ENCODE assay signal across 8 cellular contexts in the genomic region with DNA sequence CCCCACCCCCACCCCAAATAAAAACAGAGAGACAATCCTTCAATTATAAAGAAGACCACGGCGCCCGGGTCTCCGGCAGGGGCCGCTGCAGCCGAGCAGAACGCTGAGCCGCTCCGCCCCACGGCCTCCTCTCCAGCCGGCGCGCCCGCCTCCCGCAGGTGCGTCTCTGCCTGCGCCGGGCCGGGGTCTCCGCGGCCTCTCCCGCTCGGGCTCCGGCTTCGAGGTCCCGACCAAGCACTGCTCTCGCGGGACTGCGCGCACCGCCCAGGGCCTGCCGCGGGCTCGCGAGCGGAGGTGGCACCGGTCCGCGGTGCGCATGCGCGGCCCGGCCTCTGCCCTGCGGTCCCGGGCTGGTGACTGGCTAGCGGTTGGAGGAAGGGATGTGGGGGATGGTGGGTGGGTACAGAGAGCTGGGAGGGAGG. TPM values are rescaled to one million over a fixed set of nuclear protein-coding genes. Genes with fewer than 3 reads are reported as not detected.
DNase-seq lines count a peak whose midpoint lies in the region; ATAC-seq and TF ChIP-seq lines count a peak whose summit lies in the region.

No MANE protein-coding gene starts in this region.

- ATAC-seq in HG02588 (IDR thresholded peaks at IDR 0.05; ENCODE audit: unreplicated experiment) (peak; percentile 86), SK-N-SH treated with all-trans-retinoic acid at 6 μM for 48 hours (peak; percentile 92), Right ventricle myocardium superior (ENCODE audit: poor library complexity) (peak; percentile 96)

- DNase-seq in GM12864 (ENCODE audit: low read depth), result peak; percentile 84
- peak; percentile 97 for DNase-seq in NB4 (ENCODE audit: low read depth)
- peak; percentile 96 for DNase-seq in activated naive CD8-positive, alpha-beta T cell treated with anti-CD3 and anti-CD28 coated beads for 36 hours
- peak; percentile 94 for DNase-seq in Right ventricle myocardium superior
- peak; percentile 79 to 80 for DNase-seq in tibial nerve (ENCODE audit: low spot score in 2 of 2)

- H2AFZ ChIP-seq in parathyroid adenoma, result peak overlapping the region; percentile 93

- H3K9ac ChIP-seq in parathyroid adenoma, result no peak overlapping the region

- H3K4me1 ChIP-seq in parathyroid adenoma (peaks cover 9% of the 10 kb centered on the region), tibial nerve (peaks cover 0 to 18% (median 3%) of the 10 kb centered on the region in 4 donors)

- H3K9me3 ChIP-seq in parathyroid adenoma (ENCODE audit: control insufficient read depth, low read length), result no peaks in the 10 kb centered on the region
- H3K9me3 ChIP-seq in tibial nerve, result no peaks in the 10 kb centered on the region

- peak overlapping the region; percentile 97 for H3K27ac Mint-ChIP-seq in activated naive CD8-positive, alpha-beta T cell treated with anti-CD3 and anti-CD28 coated beads for 36 hours

- H3K36me3 ChIP-seq in parathyroid adenoma (ENCODE audit: control insufficient read depth, insufficient read depth, low read length) (no peaks in the 10 kb centered on the region), tibial nerve (no peaks in the 10 kb centered on the region)

- H3K4me1 Mint-ChIP-seq in activated naive CD8-positive, alpha-beta T cell treated with anti-CD3 and anti-CD28 coated beads for 36 hours, result peaks cover 24% of the 10 kb centered on the region

- peak overlapping the region; percentile 97 for H3K4me2 ChIP-seq in parathyroid adenoma (ENCODE audit: low read length)

- no peaks in the 10 kb centered on the region for H3K27me3 Mint-ChIP-seq in activated naive CD8-positive, alpha-beta T cell treated with anti-CD3 and anti-CD28 coated beads for 36 hours

- H3K4me3 Mint-ChIP-seq in activated naive CD8-positive, alpha-beta T cell treated with anti-CD3 and anti-CD28 coated beads for 36 hours, result peak overlapping the region; percentile 90

- TF ChIP-seq CTCF in GM12864 (IDR thresholded peaks at IDR 0.05; ENCODE audit: low read depth, low read length, missing control alignments) (peak; percentile 51), NB4 (IDR thresholded peaks at IDR 0.05; ENCODE audit: low read depth, low read length) (peak; percentile 29), parathyroid adenoma (IDR thresholded peaks at IDR 0.05) (no peak), tibial nerve (IDR thresholded peaks at IDR 0.05) (peak; percentile 49 to 88 (median 75))

- H3K36me3 Mint-ChIP-seq in activated naive CD8-positive, alpha-beta T cell treated with anti-CD3 and anti-CD28 coated beads for 36 hours, result peaks cover 8% of the 10 kb centered on the region

- TF ChIP-seq EP300 in tibial nerve (IDR thresholded peaks at IDR 0.05), result no peak

- H3K27me3 ChIP-seq in parathyroid adenoma (ENCODE audit: control insufficient read depth, insufficient read depth, low read length) (no peaks in the 10 kb centered on the region), tibial nerve (no peaks in the 10 kb centered on the region)

- TF ChIP-seq POLR2A in NB4 (IDR thresholded peaks at IDR 0.05; ENCODE audit: extremely low read depth, insufficient read length) (peak; percentile 75), tibial nerve (IDR thresholded peaks at IDR 0.05) (peak in 1 of 2 donors; percentile 14)

- H3K79me2 ChIP-seq in parathyroid adenoma, result peaks cover 5% of the 10 kb centered on the region

- WGBS in tibial nerve, 2 donors, result 0 to 3% methylated on average over 7 to 42 of the region's 46 CpGs

- H3K4me3 ChIP-seq in GM12864 (ENCODE audit: low read depth, low read length) (peak overlapping the region; percentile 80), NB4 (ENCODE audit: low read depth, low read length) (peak overlapping the region; percentile 63), parathyroid adenoma (ENCODE audit: low read depth, low read length) (peak overlapping the region; percentile 98), tibial nerve (peak overlapping the region; percentile 71 to 91 (median 84))

- peak overlapping the region; percentile 98 for H3K27ac ChIP-seq in parathyroid adenoma
- H3K27ac ChIP-seq in tibial nerve, result peak overlapping the region; percentile 89 to 98 (median 97)

- H3K9me3 Mint-ChIP-seq in activated naive CD8-positive, alpha-beta T cell treated with anti-CD3 and anti-CD28 coated beads for 36 hours, result peaks cover 6% of the 10 kb centered on the region

- intact Hi-C loops in Right ventricle myocardium superior (cut with DNase I), result no loop called here

TF ChIP-seq in SK-N-SH treated with all-trans-retinoic acid at 6 μM for 48 hours, 23 proteins besides CTCF, POLR2A, EP300 and RAD21:
- TF ChIP-seq TCF4 (CRISPR knock-in tag; IDR thresholded peaks at IDR 0.05; ENCODE audit: borderline replicate concordance), result no peak
- TF ChIP-seq, protein P1, sequence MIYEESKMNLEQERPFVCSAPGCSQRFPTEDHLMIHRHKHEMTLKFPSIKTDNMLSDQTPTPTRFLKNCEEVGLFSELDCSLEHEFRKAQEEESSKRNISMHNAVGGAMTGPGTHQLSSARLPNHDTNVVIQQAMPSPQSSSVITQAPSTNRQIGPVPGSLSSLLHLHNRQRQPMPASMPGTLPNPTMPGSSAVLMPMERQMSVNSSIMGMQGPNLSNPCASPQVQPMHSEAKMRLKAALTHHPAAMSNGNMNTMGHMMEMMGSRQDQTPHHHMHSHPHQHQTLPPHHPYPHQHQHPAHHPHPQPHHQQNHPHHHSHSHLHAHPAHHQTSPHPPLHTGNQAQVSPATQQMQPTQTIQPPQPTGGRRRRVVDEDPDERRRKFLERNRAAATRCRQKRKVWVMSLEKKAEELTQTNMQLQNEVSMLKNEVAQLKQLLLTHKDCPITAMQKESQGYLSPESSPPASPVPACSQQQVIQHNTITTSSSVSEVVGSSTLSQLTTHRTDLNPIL (CRISPR knock-in tag; IDR thresholded peaks at IDR 0.05; ENCODE audit: low read depth), result no peak
- no peak for TF ChIP-seq CSDC2 (CRISPR knock-in tag; IDR thresholded peaks at IDR 0.05)
- no peak for TF ChIP-seq ARNTL (CRISPR knock-in tag; IDR thresholded peaks at IDR 0.05; ENCODE audit: borderline replicate concordance, low read depth)
- TF ChIP-seq RARB (CRISPR knock-in tag; IDR thresholded peaks at IDR 0.05), result no peak
- TF ChIP-seq OSR1 (CRISPR knock-in tag; IDR thresholded peaks at IDR 0.05), result no peak
TF ChIP-seq in SK-N-SH treated with all-trans-retinoic acid at 6 μM for 48 hours: peak in this region for 0.

RNA-seq across cellular contexts. Expression of a gene that starts 0.2 kb away (rescaled TPM):
- 1 to 10 TPM; 8.9 to 9.9 TPM for total RNA-seq in activated naive CD8-positive, alpha-beta T cell treated with anti-CD3 and anti-CD28 coated beads for 36 hours
- 53.3 TPM for total RNA-seq in Right ventricle myocardium superior
- total RNA-seq in tibial nerve, result 10 to 100 TPM in 3 of 4 donors, 1 to 10 TPM in 1; 7.5 to 13.3 (median 11.7) TPM

RNA-seq across cellular contexts. Expression of a gene that starts 41.0 kb away (rescaled TPM):
- total RNA-seq in activated naive CD8-positive, alpha-beta T cell treated with anti-CD3 and anti-CD28 coated beads for 36 hours, result 100 to 1,000 TPM; 121 to 123 TPM
- total RNA-seq in Right ventricle myocardium superior (47.9 TPM), tibial nerve (100 to 1,000 TPM; 108 to 187 (median 125) TPM)

Comparison
In these comparisons a context has a peak if more than half of its experiments do, and no peak if none do; other contexts are left out.
1. Peak in every context shown above with its lines: DNase-seq, ATAC-seq, H3K4me3 ChIP-seq and H3K27ac ChIP-seq.